In genomic region chr11:5364214-5364613, GRCh38 we compare ENCODE assay signal across 13 cellular contexts. TPM values are rescaled to one million over a fixed set of nuclear protein-coding genes. Genes with fewer than 3 reads are reported as not detected.
DNase-seq lines count a peak whose midpoint lies in the region; ATAC-seq, FAIRE-seq and TF ChIP-seq lines count a peak whose summit lies in the region.
"Had no signal": no experiment of that assay in that cellular context is flagged by ENCODE, and none has a peak within 500 bp of the region (broad histone marks: within the 10 kb centered on the region; RNA-seq: fewer than 3 reads in every experiment).

No MANE protein-coding gene starts in this region.

- H3K4me3 ChIP-seq in epithelial cell of proximal tubule (ENCODE audit: low read depth, low read length), result no peak overlapping the region
- H3K4me3 ChIP-seq: left lung had no signal

- peak; percentile 85 for FAIRE-seq in HTR-8/SVneo (lab: Jason Lieb, UNC)

- peak; percentile 55 for DNase-seq in HTR-8/SVneo (ENCODE audit: insufficient read length, low spot score)
- DNase-seq in epithelial cell of proximal tubule (ENCODE audit: low read depth), result peak; percentile 15
- no peak for DNase-seq in inferior parietal cortex (ENCODE audit: extremely low spot score)
- DNase-seq: activated CD4-positive, alpha-beta memory T cell treated with anti-CD3 and anti-CD28 coated beads for 36 hours; activated naive CD4-positive, alpha-beta T cell treated with anti-CD3 and anti-CD28 coated beads, Interleukin-2, amount 10 ng/mL, durations not matched to agents 7 days and 5 days; DMS53; left lung; nucleus accumbens; stimulated activated CD4-positive, alpha-beta T cell treated with anti-CD3 and anti-CD28 coated beads, Interleukin-2, amount 100 ng/mL, for 24 hours; stimulated activated naive CD8-positive, alpha-beta T cell treated with anti-CD3 and anti-CD28 coated beads, Interleukin-15, Interleukin-2, amounts not matched to agents 100 U/mL and 50 U/mL, for 24 hours had no signal

- no peak for TF ChIP-seq CTCF in epithelial cell of proximal tubule (conservative IDR thresholded peaks at IDR 0.05; ENCODE audit: low read depth, low read length)

- ATAC-seq in HG02840 (IDR thresholded peaks at IDR 0.05; ENCODE audit: low FRiP score, unreplicated experiment) (no peak), HG03521 (IDR thresholded peaks at IDR 0.05; ENCODE audit: unreplicated experiment) (no peak)
- ATAC-seq: left lung; stimulated activated naive CD8-positive, alpha-beta T cell treated with anti-CD3 and anti-CD28 coated beads, Interleukin-15, Interleukin-2, amounts not matched to agents 100 U/mL and 50 U/mL, for 24 hours had no signal

RNA-seq across cellular contexts. Expression of gene OR51B6, which starts 12.9 kb away (rescaled TPM):
- not detected in 2 replicates for total RNA-seq in epithelial cell of proximal tubule
- total RNA-seq: activated CD4-positive, alpha-beta memory T cell treated with anti-CD3 and anti-CD28 coated beads for 36 hours; glomerular endothelial cell; left lung had no signal

RNA-seq across cellular contexts. Expression of gene OR51M1, which starts 19.4 kb away (rescaled TPM):
- not detected in 2 replicates for total RNA-seq in epithelial cell of proximal tubule
- total RNA-seq: activated CD4-positive, alpha-beta memory T cell treated with anti-CD3 and anti-CD28 coated beads for 36 hours; glomerular endothelial cell; left lung had no signal

RNA-seq across cellular contexts. Expression of gene OR51B5, which starts 20.9 kb away (rescaled TPM):
- total RNA-seq in epithelial cell of proximal tubule, result not detected in 2 replicates
- total RNA-seq: activated CD4-positive, alpha-beta memory T cell treated with anti-CD3 and anti-CD28 coated beads for 36 hours; glomerular endothelial cell had no signal

RNA-seq across cellular contexts. Expression of gene OR51B2, which starts 40.1 kb away (rescaled TPM):
- total RNA-seq in epithelial cell of proximal tubule, result not detected in 2 replicates
- total RNA-seq: activated CD4-positive, alpha-beta memory T cell treated with anti-CD3 and anti-CD28 coated beads for 36 hours; glomerular endothelial cell; left lung had no signal

RNA-seq across cellular contexts. Expression of gene OR51Q1, which starts 57.7 kb away (rescaled TPM):
- total RNA-seq in epithelial cell of proximal tubule, result not detected in 2 replicates
- total RNA-seq: activated CD4-positive, alpha-beta memory T cell treated with anti-CD3 and anti-CD28 coated beads for 36 hours; glomerular endothelial cell; left lung had no signal
